ENCODE assay signal across 8 cellular contexts in genomic region chr1:62175568-62176179, GRCh38. TPM values are rescaled to one million over a fixed set of nuclear protein-coding genes. Genes with fewer than 3 reads are reported as not detected.
DNase-seq lines count a peak whose midpoint lies in the region; ATAC-seq, FAIRE-seq and TF ChIP-seq lines count a peak whose summit lies in the region.

No MANE protein-coding gene starts in this region.

- peak; percentile 56 for DNase-seq in AG20443 (ENCODE audit: low spot score)
- peak; percentile 40 for DNase-seq in GM12865 (ENCODE audit: low read depth)
- DNase-seq in NCI-H1436 treated with DMSO at 0.1 percent for 48 hours (lab: John Stamatoyannopoulos, UW): peak; percentile 24
- peak; percentile 28 for DNase-seq in epidermal melanocyte (ENCODE audit: insufficient read length, low spot score)

- FAIRE-seq in TTC549 (lab: Jason Lieb, UNC): peak; percentile 15

- H3K36me3 ChIP-seq in neural cell (ENCODE audit: insufficient read depth, low read length): no peaks in the 10 kb centered on the region

- no peaks in the 10 kb centered on the region for H3K9me2 ChIP-seq in neural cell (ENCODE audit: insufficient read depth, low read length)

- TF ChIP-seq CTCF in GM12865 (IDR thresholded peaks at IDR 0.05; ENCODE audit: insufficient read depth, low read depth, low read length, missing control alignments): peak; percentile 60
- peak; percentile 93 for TF ChIP-seq CTCF in neural cell (IDR thresholded peaks at IDR 0.05; ENCODE audit: poor library complexity, severe bottlenecking)

- H3K4me3 ChIP-seq in GM12865 (ENCODE audit: low read depth, low read length) (no peak overlapping the region), neural cell (ENCODE audit: low read length) (no peak overlapping the region)

- H3K27ac ChIP-seq in neural cell (ENCODE audit: low read length): no peak overlapping the region

- ATAC-seq in HG02571 (IDR thresholded peaks at IDR 0.05; ENCODE audit: unreplicated experiment) (no peak), HG03520 (IDR thresholded peaks at IDR 0.05; ENCODE audit: unreplicated experiment) (no peak)

- peak; percentile 93 for TF ChIP-seq RAD21 in neural cell (conservative IDR thresholded peaks at IDR 0.05)

- H3K9ac ChIP-seq in neural cell (ENCODE audit: low read length): no peak overlapping the region

- H3K79me2 ChIP-seq in neural cell (replicated peaks; ENCODE audit: insufficient read depth, low read length): no peaks in the 10 kb centered on the region

- no peaks in the 10 kb centered on the region for H4K20me1 ChIP-seq in neural cell (ENCODE audit: insufficient read depth)

- H3F3A ChIP-seq in neural cell (ENCODE audit: insufficient read depth, low read length, poor library complexity, severe bottlenecking): no peaks in the 10 kb centered on the region

- no peak overlapping the region for H3K4me2 ChIP-seq in neural cell (ENCODE audit: low read length)

- TF ChIP-seq EP300 in neural cell (conservative IDR thresholded peaks at IDR 0.05; ENCODE audit: poor library complexity, severe bottlenecking): no peak

- H2AFZ ChIP-seq in neural cell (ENCODE audit: low read depth, low read length): no peak overlapping the region

- H3K27me3 ChIP-seq in neural cell (ENCODE audit: insufficient read depth, low read depth, low read length): no peaks in the 10 kb centered on the region

- H3K9me3 ChIP-seq in neural cell (ENCODE audit: low read length): no peaks in the 10 kb centered on the region

TF ChIP-seq in neural cell, 6 proteins besides CTCF, POLR2A, EP300 and RAD21:
- TF ChIP-seq TAF1 (IDR thresholded peaks at IDR 0.05; ENCODE audit: low read depth) (no peak), SMC3 (conservative IDR thresholded peaks at IDR 0.05; ENCODE audit: poor library complexity) (peak; percentile 97), REST (IDR thresholded peaks at IDR 0.05; ENCODE audit: borderline replicate concordance) (no peak)

RNA-seq across cellular contexts. Expression of gene L1TD1, which starts 19.0 kb away (rescaled TPM):
- polyA plus RNA-seq in neural cell: not detected in 2 replicates
- polyA minus RNA-seq in neural cell: not detected in 2 replicates
